In genomic region chr3:177905895-177906511, GRCh38 we compare ENCODE assay signal across 8 cellular contexts.
DNase-seq lines count a peak whose midpoint lies in the region; ATAC-seq lines count a peak whose summit lies in the region.

No MANE protein-coding gene starts in this region.

- H3K4me3 ChIP-seq in stomach smooth muscle (ENCODE audit: low read length in 2 of 2), result peak overlapping the region in 1 of 2 donors; percentile 44

- H3K4me1 ChIP-seq in stomach smooth muscle (ENCODE audit: control insufficient read depth, insufficient read depth, low read length), result peaks cover 23% of the 10 kb centered on the region

- no peaks in the 10 kb centered on the region for H3K36me3 ChIP-seq in stomach smooth muscle (ENCODE audit: control insufficient read depth in 2 of 2, insufficient read depth in 2 of 2, low read length in 2 of 2)

- peaks cover 0 to 2% of the 10 kb centered on the region in 2 donors for H3K9me3 ChIP-seq in stomach smooth muscle (ENCODE audit: control insufficient read depth in 2 of 2, low read length in 2 of 2)

- peak; percentile 65 for ATAC-seq in left lobe of liver
- ATAC-seq in GM18868 (IDR thresholded peaks at IDR 0.05; ENCODE audit: unreplicated experiment), result no peak

- peak overlapping the region; percentile 10 to 42 for H3K9ac ChIP-seq in stomach smooth muscle (ENCODE audit: low read length in 2 of 2)

- DNase-seq in HK-2 (ENCODE audit: unreplicated experiment), result peak; percentile 34
- DNase-seq in caudate nucleus (lab: John Stamatoyannopoulos, UW), result peak in 26 of 61 donors; percentile 15 to 74 (median 30)
- no peak for DNase-seq in left lobe of liver (ENCODE audit: low spot score)
- DNase-seq in NCI-H1105 treated with DMSO at 0.1 percent for 48 hours (lab: John Stamatoyannopoulos, UW), result no peak
- no peak for DNase-seq in foreskin melanocyte
- DNase-seq in NCI-H526 treated with DMSO at 0.1 percent for 48 hours (lab: John Stamatoyannopoulos, UW), result no peak

- H3K27ac ChIP-seq in caudate nucleus (ENCODE audit: low read depth, low read length) (peak overlapping the region; percentile 92), stomach smooth muscle (ENCODE audit: low read length) (peak overlapping the region; percentile 81)

- no peaks in the 10 kb centered on the region for H3K27me3 ChIP-seq in stomach smooth muscle (ENCODE audit: control insufficient read depth in 1 of 2, insufficient read depth in 2 of 2, low read length in 2 of 2)
